In the genomic region with DNA sequence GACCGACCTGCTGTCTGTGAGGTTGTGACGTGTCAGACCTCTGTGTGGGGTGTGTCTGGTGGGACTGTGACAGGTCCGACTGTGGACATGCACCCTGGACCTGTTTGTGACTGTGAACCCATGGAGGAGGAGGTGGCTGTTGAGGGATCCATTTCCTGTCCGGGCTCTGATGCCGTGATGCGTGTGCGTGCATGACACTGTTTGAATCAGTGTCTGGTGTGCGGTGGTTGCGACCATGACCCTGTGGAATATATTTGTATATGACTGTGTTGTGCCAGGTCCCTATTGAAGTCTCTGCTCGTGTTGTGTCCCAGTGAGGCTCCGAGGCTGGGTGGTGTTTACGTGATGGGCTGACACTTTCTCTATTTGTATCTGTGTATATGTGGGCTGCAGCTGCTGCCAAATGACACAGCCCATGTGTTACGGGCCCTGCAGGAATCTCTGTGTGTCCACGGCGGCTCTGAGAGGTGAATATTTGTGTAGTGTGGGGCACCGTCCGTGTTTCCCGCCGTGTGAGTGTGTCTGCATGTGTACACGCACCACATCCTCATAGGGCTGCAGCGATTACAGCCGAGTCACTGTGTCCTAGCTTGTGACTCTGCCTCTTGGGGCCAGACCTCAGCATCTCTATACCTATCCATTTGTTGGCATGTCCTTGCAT, we compare ENCODE assay signal across 8 cellular contexts. TPM values are rescaled to one million over a fixed set of nuclear protein-coding genes. Genes with fewer than 3 reads are reported as not detected.
A peak's percentile ranks its signal among the peaks of the same experiment; 100 is the strongest.
DNase-seq lines count a peak whose midpoint lies in the region; ATAC-seq and TF ChIP-seq lines count a peak whose summit lies in the region.

No MANE protein-coding gene starts in this region.

- peaks cover 33 to 47% (median 40%) of the 10 kb centered on the region in 11 experiments; a peak in 21 of 22 replicates for H3K36me3 ChIP-seq in BLaER1 treated with 17β-estradiol and CSF1 and Interleukin-3, amounts not matched to agents 10 nM and 100 nM
- H3K36me3 ChIP-seq in SU-DHL-6 (ENCODE audit: low read length) (no peaks in the 10 kb centered on the region), smooth muscle cell (ENCODE audit: low read depth) (no peaks in the 10 kb centered on the region)

- DNase-seq in erythroblast (lab: John Stamatoyannopoulos, UW) (peak; percentile 31 to 42), smooth muscle cell (lab: John Stamatoyannopoulos, UW; ENCODE audit: unreplicated experiment) (no peak), NCI-H1694 (lab: John Stamatoyannopoulos, UW) (no peak), cerebellar nuclear complex (lab: John Stamatoyannopoulos, UW) (no peak), NCI-H345 (lab: John Stamatoyannopoulos, UW) (no peak)

- H3K4me3 ChIP-seq in BLaER1 treated with 17β-estradiol and CSF1 and Interleukin-3, amounts not matched to agents 10 nM and 100 nM = peak overlapping the region; percentile 12 to 61 (median 46); a peak in 19 of 20 replicates
- H3K4me3 ChIP-seq in SU-DHL-6 (ENCODE audit: insufficient read depth, low read length, poor library complexity, severe bottlenecking) (peak overlapping the region; percentile 43), smooth muscle cell (no peak overlapping the region)

- no peaks in the 10 kb centered on the region for H3K27me3 ChIP-seq in BLaER1 treated with 17β-estradiol and CSF1 and Interleukin-3, amounts not matched to agents 10 nM and 100 nM
- no peaks in the 10 kb centered on the region for H3K27me3 ChIP-seq in SU-DHL-6 (ENCODE audit: low read length)
- no peaks in the 10 kb centered on the region for H3K27me3 ChIP-seq in smooth muscle cell (ENCODE audit: low read depth)

- H4K20me1 ChIP-seq in BLaER1 treated with 17β-estradiol and CSF1 and Interleukin-3, amounts not matched to agents 10 nM and 100 nM = peaks cover 16 to 79% (median 59%) of the 10 kb centered on the region in 11 experiments; a peak in 21 of 22 replicates
- no peaks in the 10 kb centered on the region for H4K20me1 ChIP-seq in SU-DHL-6 (ENCODE audit: low read depth, low read length)
- peaks cover 14% of the 10 kb centered on the region for H4K20me1 ChIP-seq in smooth muscle cell (ENCODE audit: low read depth)

- H3K79me2 ChIP-seq in SU-DHL-6 (ENCODE audit: insufficient read depth, low read length) (no peaks in the 10 kb centered on the region), smooth muscle cell (ENCODE audit: low read depth) (peaks cover 12% of the 10 kb centered on the region)

- H3F3A ChIP-seq in SU-DHL-6 (ENCODE audit: insufficient read depth) = peaks cover 31% of the 10 kb centered on the region
- H3F3A ChIP-seq in smooth muscle cell (ENCODE audit: low read depth) = peaks cover 59% of the 10 kb centered on the region

- H3K9me3 ChIP-seq in BLaER1 treated with 17β-estradiol and CSF1 and Interleukin-3, amounts not matched to agents 10 nM and 100 nM (replicated peaks in 1 of 11) = no peaks in the 10 kb centered on the region
- H3K9me3 ChIP-seq in SU-DHL-6 (ENCODE audit: insufficient read depth, low read length) (no peaks in the 10 kb centered on the region), smooth muscle cell (replicated peaks; ENCODE audit: low read depth) (no peaks in the 10 kb centered on the region)

- no peaks in the 10 kb centered on the region for H3K9me2 ChIP-seq in SU-DHL-6 (replicated peaks; ENCODE audit: insufficient read depth, low read length)

- peak overlapping the region; percentile 57 to 83 (median 77) for H3K9ac ChIP-seq in BLaER1 treated with 17β-estradiol and CSF1 and Interleukin-3, amounts not matched to agents 10 nM and 100 nM
- H3K9ac ChIP-seq in SU-DHL-6 (ENCODE audit: low read length) = peak overlapping the region; percentile 65
- H3K9ac ChIP-seq in smooth muscle cell (ENCODE audit: low read depth) = peak overlapping the region; percentile 87

- H3K27ac ChIP-seq in BLaER1 treated with 17β-estradiol and CSF1 and Interleukin-3, amounts not matched to agents 10 nM and 100 nM = peak overlapping the region; percentile 67 to 93 (median 86)
- H3K27ac ChIP-seq in SU-DHL-6 (ENCODE audit: low read depth, low read length) (peak overlapping the region; percentile 91), smooth muscle cell (ENCODE audit: low read depth) (peak overlapping the region; percentile 97)

- peak overlapping the region; percentile 87 to 99 (median 97) for H3K4me2 ChIP-seq in BLaER1 treated with 17β-estradiol and CSF1 and Interleukin-3, amounts not matched to agents 10 nM and 100 nM
- H3K4me2 ChIP-seq in SU-DHL-6 (ENCODE audit: low read depth, low read length, poor library complexity, severe bottlenecking) = peak overlapping the region; percentile 79
- H3K4me2 ChIP-seq in smooth muscle cell = peak overlapping the region; percentile 32

- TF ChIP-seq CTCF in SU-DHL-6 (IDR thresholded peaks at IDR 0.05; ENCODE audit: insufficient read depth, low read length, poor library complexity, severe bottlenecking) (no peak), smooth muscle cell (IDR thresholded peaks at IDR 0.05; ENCODE audit: borderline replicate concordance, insufficient read depth, poor library complexity, severe bottlenecking) (no peak)

- H2AFZ ChIP-seq in SU-DHL-6 (ENCODE audit: low read depth, low read length, severe bottlenecking) (no peak overlapping the region), smooth muscle cell (ENCODE audit: low read depth) (no peak overlapping the region)

- TF ChIP-seq POLR2A in erythroblast (IDR thresholded peaks at IDR 0.05; ENCODE audit: low read length) = peak; percentile 2

- peaks cover 72 to 99% (median 85%) of the 10 kb centered on the region in 10 experiments for H3K4me1 ChIP-seq in BLaER1 treated with 17β-estradiol and CSF1 and Interleukin-3, amounts not matched to agents 10 nM and 100 nM
- H3K4me1 ChIP-seq in smooth muscle cell (ENCODE audit: low read depth) = peaks cover 29% of the 10 kb centered on the region

- 50% methylated on average over 22 of the region's 22 CpGs for WGBS in smooth muscle cell (ENCODE audit: low lambda C conversion rate)

- peak; percentile 6 for ATAC-seq in GM21515 (IDR thresholded peaks at IDR 0.05; ENCODE audit: unreplicated experiment)

RNA-seq across cellular contexts. Expression of gene CCDC97, which starts 18.3 kb away (rescaled TPM):
- 3.0 and 7.5 TPM in 2 replicates for total RNA-seq in smooth muscle cell
- polyA plus RNA-seq in smooth muscle cell = 15.3 and 18.2 TPM in 2 replicates

RNA-seq across cellular contexts. Expression of gene TGFB1, which starts 25.4 kb away (rescaled TPM):
- 37.6 and 51.7 TPM in 2 replicates for total RNA-seq in smooth muscle cell
- polyA plus RNA-seq in smooth muscle cell = 199 and 216 TPM in 2 replicates

RNA-seq across cellular contexts. Expression of gene B9D2, which starts 35.7 kb away (rescaled TPM):
- 1.6 and 2.1 TPM in 2 replicates for total RNA-seq in smooth muscle cell
- polyA plus RNA-seq in smooth muscle cell = 12.2 and 13.9 TPM in 2 replicates

RNA-seq across cellular contexts. Expression of gene TMEM91, which starts 48.0 kb away (rescaled TPM):
- total RNA-seq in smooth muscle cell = 11.0 and 19.2 TPM in 2 replicates
- polyA plus RNA-seq in smooth muscle cell = 24.3 and 25.6 TPM in 2 replicates

Comparison
In these comparisons a context has a peak if more than half of its experiments do, and no peak if none do; other contexts are left out.
1. H3K4me2 ChIP-seq: peak in every context shown above with its lines; median percentile 97 in BLaER1 treated with 17β-estradiol and CSF1 and Interleukin-3, amounts not matched to agents 10 nM and 100 nM; 79 in SU-DHL-6; 32 in smooth muscle cell.
2. DNase-seq: peak in erythroblast (2 of 2); none in smooth muscle cell (single experiment), NCI-H1694 (single experiment), cerebellar nuclear complex (0 of 2) and NCI-H345 (single experiment).
3. Peak in every context shown above with its lines, with median percentiles within 50 percentile points of each other: H3K27ac ChIP-seq and H3K9ac ChIP-seq.